Comparison of ENCODE assay signal across 36 cellular contexts in the genomic region with DNA sequence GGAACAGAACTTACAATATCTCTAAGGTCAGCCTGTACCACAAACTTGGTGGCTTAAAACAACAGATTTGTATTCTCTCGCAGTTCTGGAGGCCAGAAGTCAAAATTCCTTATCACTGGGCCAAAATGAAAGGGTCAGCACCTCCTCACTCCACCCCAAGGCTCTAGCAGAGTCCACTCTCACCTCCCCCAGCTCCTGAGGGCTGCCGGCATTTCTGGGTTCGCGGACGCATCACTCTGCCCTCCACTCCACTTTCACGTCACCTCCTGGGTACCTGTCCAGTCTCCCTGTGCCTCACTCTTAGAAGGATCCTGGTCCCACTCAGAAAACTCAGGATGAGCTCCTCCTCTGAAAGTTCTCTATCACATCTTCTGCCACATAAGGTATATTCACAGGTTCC. TPM values are rescaled to one million over a fixed set of nuclear protein-coding genes. Genes with fewer than 3 reads are reported as not detected.
"Had no signal": no experiment of that assay in that cellular context is flagged by ENCODE, and none has a peak within 500 bp of the region (broad histone marks: within the 10 kb centered on the region; RNA-seq: fewer than 3 reads in every experiment).

No MANE protein-coding gene starts in this region.

- H3K27ac ChIP-seq: KMS-11 had no signal

- DNase-seq: Karpas-422, Kasumi-1, KG1, MG63, MV-4-11, NCI-H1048, NCI-H1092, NCI-H1105, NCI-H1105 treated with DMSO at 0.1 percent for 48 hours, NCI-H1417, NCI-H1417 treated with DMSO at 0.1 percent for 48 hours, NCI-H1436, NCI-H1436 treated with DMSO at 0.1 percent for 48 hours, NCI-H146, NCI-H1694, NCI-H1694 treated with DMSO at 0.1 percent for 48 hours, NCI-H187, NCI-H187 treated with DMSO at 0.1 percent for 48 hours, NCI-H1930, NCI-H2029, NCI-H2029 treated with DMSO at 0.1 percent for 48 hours, NCI-H2081, NCI-H2081 treated with DMSO at 0.1 percent for 48 hours, NCI-H2107, NCI-H2171, NCI-H2171 treated with DMSO at 0.1 percent for 48 hours, NCI-H2227 treated with DMSO at 0.1 percent for 48 hours, NCI-H226, NCI-H345, NCI-H446, NCI-H446 treated with DMSO at 0.1 percent for 48 hours, NCI-H510A had no signal

- H3K9ac ChIP-seq: KMS-11 had no signal

- H3K4me2 ChIP-seq: KMS-11 had no signal

- H3K36me3 ChIP-seq: MG63 had no signal

- H3K9me3 ChIP-seq: MG63 had no signal

- H3K27me3 ChIP-seq: MG63 had no signal

- H3K4me3 ChIP-seq: MG63 had no signal

RNA-seq across cellular contexts. Expression of a gene that starts 34.6 kb away (rescaled TPM):
- total RNA-seq: LHCN-M2, M059J, MCF 10A had no signal
